ENCODE assay signal across 11 cellular contexts in genomic region chr4:102598759-102599379, GRCh38.
DNase-seq lines count a peak whose midpoint lies in the region; ATAC-seq, FAIRE-seq and TF ChIP-seq lines count a peak whose summit lies in the region.
"Had no signal": no experiment of that assay in that cellular context is flagged by ENCODE, and none has a peak within 500 bp of the region (broad histone marks: within the 10 kb centered on the region; RNA-seq: fewer than 3 reads in every experiment).

No MANE protein-coding gene starts in this region.

- no peaks in the 10 kb centered on the region for H3K9me1 ChIP-seq in keratinocyte (ENCODE audit: control insufficient read depth, extremely low read depth, insufficient read depth, low read length)

- dilution Hi-C loops in keratinocyte (cut with MboI; ENCODE audit: extremely low pct_ligation_motif_present, low sequenced_read_pairs), result no loop called here

- CTCF ChIA-PET in WTC11 (lab: Charles Lee), result interaction anchor here (2.1 kb wide), 1 partner anchor 20 kb away, joined by 5 read pairs; no protein-coding TSS in a partner anchor

- no peak overlapping the region for H3K27ac Mint-ChIP-seq in WTC11

- H3K9me3 ChIP-seq in keratinocyte (ENCODE audit: control insufficient read depth, low read depth, low read length), result no peaks in the 10 kb centered on the region

- H3K36me3 Mint-ChIP-seq in WTC11, result no peaks in the 10 kb centered on the region

- peaks cover 21% of the 10 kb centered on the region for H3K4me1 ChIP-seq in keratinocyte (ENCODE audit: control insufficient read depth, extremely low read depth, insufficient read depth, low read length)

- H3K4me1 Mint-ChIP-seq in WTC11, result no peaks in the 10 kb centered on the region

- ATAC-seq in GM18505 (IDR thresholded peaks at IDR 0.05; ENCODE audit: unreplicated experiment), result peak; percentile 53
- ATAC-seq in GM21390 (IDR thresholded peaks at IDR 0.05; ENCODE audit: unreplicated experiment), result peak; percentile 39
- peak; percentile 72 for ATAC-seq in HG03439 (IDR thresholded peaks at IDR 0.05; ENCODE audit: unreplicated experiment)
- ATAC-seq in WTC11, result no peak

- H3K9ac ChIP-seq in keratinocyte (ENCODE audit: control insufficient read depth, extremely low read depth, insufficient read depth, low read length), result no peak overlapping the region
- H3K9ac ChIP-seq: KMS-11 had no signal

- no peaks in the 10 kb centered on the region for H3K79me2 ChIP-seq in keratinocyte (ENCODE audit: control insufficient read depth, insufficient read depth, low read length)

- H3K4me3 ChIP-seq in keratinocyte (ENCODE audit: control insufficient read depth in 2 of 3, extremely low read depth in 1 of 3, insufficient read depth in 2 of 3, low read depth in 1 of 3, low read length in 3 of 3) (no peak overlapping the region), foreskin fibroblast (ENCODE audit: low read depth in 1 of 2, low read length in 2 of 2) (no peak overlapping the region)

- no peaks in the 10 kb centered on the region for H3K27me3 ChIP-seq in keratinocyte (ENCODE audit: control insufficient read depth, extremely low read depth, insufficient read depth, low read length)

- H3K27me3 Mint-ChIP-seq in WTC11 (ENCODE audit: low read depth), result no peaks in the 10 kb centered on the region

- no peak overlapping the region for H3K4me3 Mint-ChIP-seq in WTC11

- no peak for TF ChIP-seq CTCF in keratinocyte (optimal IDR thresholded peaks at IDR 0.05 in 1 of 3, IDR thresholded peaks at IDR 0.05 in 1 of 3, conservative IDR thresholded peaks at IDR 0.05 in 1 of 3; ENCODE audit: extremely low read depth in 1 of 3, insufficient read depth in 2 of 3, low read length in 3 of 3)
- TF ChIP-seq CTCF in foreskin fibroblast (IDR thresholded peaks at IDR 0.05; ENCODE audit: low read depth, low read length), result no peak
- no peak for TF ChIP-seq CTCF in WTC11 (IDR thresholded peaks at IDR 0.05)

- no peak for FAIRE-seq in keratinocyte (lab: Jason Lieb, UNC)

- TF ChIP-seq POLR2A in GM18505 (IDR thresholded peaks at IDR 0.05; ENCODE audit: borderline replicate concordance, extremely low read depth, insufficient read depth, insufficient read length), result peak; percentile 25

- H2AFZ ChIP-seq in keratinocyte (ENCODE audit: control insufficient read depth, low read length), result no peak overlapping the region

- POLR2A ChIA-PET in WTC11 (lab: Charles Lee), result no interaction called here

- H3K9me3 Mint-ChIP-seq in WTC11, result no peaks in the 10 kb centered on the region

- H4K20me1 ChIP-seq in keratinocyte (ENCODE audit: control insufficient read depth, extremely low read depth, insufficient read depth, low read length), result no peaks in the 10 kb centered on the region

- DNase-seq in keratinocyte (ENCODE audit: low read depth, low spot score), result no peak
- no peak for DNase-seq in foreskin fibroblast
- no peak for DNase-seq in GOT3 (lab: John Stamatoyannopoulos, UW)
- DNase-seq in WTC11 (ENCODE audit: low spot score), result no peak
- no peak for DNase-seq in GDM1 (lab: John Stamatoyannopoulos, UW)
- DNase-seq: foreskin melanocyte, nucleus accumbens had no signal

- no peak overlapping the region for H3K4me2 ChIP-seq in keratinocyte (ENCODE audit: control insufficient read depth, extremely low read depth, insufficient read depth, low read depth, low read length)
- H3K4me2 ChIP-seq: KMS-11 had no signal

- H3K27ac ChIP-seq in keratinocyte (ENCODE audit: control insufficient read depth, insufficient read depth, low read length), result peak overlapping the region; percentile 38
- H3K27ac ChIP-seq: KMS-11 had no signal

- H3K36me3 ChIP-seq in keratinocyte (ENCODE audit: control insufficient read depth in 2 of 2, extremely low read depth in 1 of 2, insufficient read depth in 2 of 2, low read length in 2 of 2), result peaks cover 18 to 25% of the 10 kb centered on the region in 2 experiments

TF ChIP-seq in WTC11, 78 proteins besides CTCF, POLR2A, EP300 and RAD21:
- TF ChIP-seq RORB (CRISPR knock-in tag; IDR thresholded peaks at IDR 0.05), result no peak
- TF ChIP-seq ESRRA (CRISPR knock-in tag; IDR thresholded peaks at IDR 0.05; ENCODE audit: borderline replicate concordance), result no peak
- TF ChIP-seq, protein P1, sequence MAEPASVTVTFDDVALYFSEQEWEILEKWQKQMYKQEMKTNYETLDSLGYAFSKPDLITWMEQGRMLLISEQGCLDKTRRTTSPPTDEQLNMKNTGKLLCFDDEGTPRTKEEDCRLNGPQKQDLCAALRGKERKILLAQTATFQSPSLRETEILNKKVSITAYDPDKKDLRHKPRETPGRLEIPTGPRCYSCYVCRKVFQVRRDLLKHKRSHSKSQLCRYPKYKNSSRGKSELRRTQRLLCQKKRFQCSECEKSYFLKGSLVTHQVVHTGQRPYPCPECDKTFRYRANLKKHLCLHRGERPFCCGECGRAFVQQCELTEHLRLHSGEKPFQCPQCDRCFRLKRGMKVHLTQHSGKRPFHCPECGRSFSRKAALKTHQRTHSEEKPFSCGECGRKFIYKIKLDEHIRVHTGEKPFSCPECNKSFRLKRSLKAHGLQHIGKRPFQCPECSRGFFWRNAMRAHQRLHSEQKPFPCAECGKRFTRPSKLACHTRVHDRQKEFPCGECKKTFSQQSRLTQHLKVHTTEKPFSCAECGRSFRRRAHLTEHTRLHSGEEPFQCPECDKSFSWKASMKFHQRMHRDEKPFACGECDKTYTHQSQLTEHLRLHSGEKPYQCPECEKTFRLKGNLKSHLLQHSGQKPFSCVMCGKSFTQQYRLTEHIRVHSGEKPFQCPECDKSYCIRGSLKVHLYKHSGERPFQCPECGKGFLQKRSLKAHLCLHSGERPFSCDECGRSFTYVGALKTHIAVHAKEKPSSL (CRISPR knock-in tag; conservative IDR thresholded peaks at IDR 0.05), result no peak
